ENCODE assay signal across 8 cellular contexts in genomic region chr9:20684865-20685696, GRCh38. TPM values are rescaled to one million over a fixed set of nuclear protein-coding genes. Genes with fewer than 3 reads are reported as not detected.
A peak's percentile ranks its signal among the peaks of the same experiment; 100 is the strongest.
DNase-seq lines count a peak whose midpoint lies in the region; ATAC-seq and TF ChIP-seq lines count a peak whose summit lies in the region.

No MANE protein-coding gene starts in this region.

- H3K36me3 ChIP-seq in colonic mucosa = no peaks in the 10 kb centered on the region
- no peaks in the 10 kb centered on the region for H3K36me3 ChIP-seq in mucosa of descending colon (ENCODE audit: low read depth)

- peak overlapping the region; percentile 93 for H3K27ac ChIP-seq in colonic mucosa

- H3K9ac ChIP-seq in colonic mucosa (ENCODE audit: low read depth in 2 of 2, low read length in 2 of 2) = peak overlapping the region; percentile 86 to 92

- H3K4me1 ChIP-seq in colonic mucosa = peaks cover 3% of the 10 kb centered on the region
- peaks cover 13% of the 10 kb centered on the region for H3K4me1 ChIP-seq in mucosa of descending colon (ENCODE audit: low read depth)

- intact Hi-C loops in colonic mucosa (cut with DNase I) = loop anchor here (5.0 kb wide), 1 partner anchor 63 kb away; the partner anchor contains the start of gene MLLT3
- intact Hi-C loops in mucosa of descending colon (cut with DNase I, micrococcal nuclease) = no loop called here

- H3K4me3 ChIP-seq in colonic mucosa (peak overlapping the region; percentile 73), mucosa of descending colon (peak overlapping the region; percentile 81)

- ATAC-seq in mucosa of descending colon (peak; percentile 17), GM18858 (IDR thresholded peaks at IDR 0.05; ENCODE audit: unreplicated experiment) (no peak)

- H3K9me3 ChIP-seq in colonic mucosa = no peaks in the 10 kb centered on the region
- no peaks in the 10 kb centered on the region for H3K9me3 ChIP-seq in mucosa of descending colon

- TF ChIP-seq CTCF in colonic mucosa (IDR thresholded peaks at IDR 0.05) = no peak
- TF ChIP-seq CTCF in mucosa of descending colon (IDR thresholded peaks at IDR 0.05) = no peak

- peak; percentile 11 for DNase-seq in NCI-H2196 (lab: John Stamatoyannopoulos, UW; ENCODE audit: unreplicated experiment)
- DNase-seq in NCI-H2196 treated with DMSO at 0.1 percent for 48 hours (lab: John Stamatoyannopoulos, UW; ENCODE audit: unreplicated experiment) = no peak
- DNase-seq in NAMALWA (ENCODE audit: low spot score) = peak; percentile 19
- DNase-seq in colonic mucosa = no peak
- DNase-seq in mucosa of descending colon = no peak
- DNase-seq in globus pallidus (ENCODE audit: low spot score) = no peak
- DNase-seq in UCSD-AML1 (lab: John Stamatoyannopoulos, UW; ENCODE audit: unreplicated experiment) = no peak

- no peaks in the 10 kb centered on the region for H3K27me3 ChIP-seq in colonic mucosa

RNA-seq across cellular contexts. Expression of gene FOCAD, which starts 1.0 kb away (rescaled TPM):
- total RNA-seq in colonic mucosa = 10 to 100 TPM; 26.8 to 44.3 TPM
- total RNA-seq in mucosa of descending colon = 10 to 100 TPM; 26.6 to 30.3 (median 26.9) TPM

Comparison
In these comparisons a context has a peak if more than half of its experiments do, and no peak if none do; other contexts are left out.
1. DNase-seq: peak in NCI-H2196 (single experiment) and NAMALWA (single experiment); none in NCI-H2196 treated with DMSO at 0.1 percent for 48 hours (single experiment), colonic mucosa (single experiment), mucosa of descending colon (0 of 3), globus pallidus (single experiment) and UCSD-AML1 (single experiment).